Comparison of ENCODE assay signal across 14 cellular contexts in genomic region chr1:46020005-46020404, GRCh38.
A peak's percentile ranks its signal among the peaks of the same experiment; 100 is the strongest.
DNase-seq lines count a peak whose midpoint lies in the region; ATAC-seq and TF ChIP-seq lines count a peak whose summit lies in the region.
"Had no signal": no experiment of that assay in that cellular context is flagged by ENCODE, and none has a peak within 500 bp of the region (broad histone marks: within the 10 kb centered on the region; RNA-seq: fewer than 3 reads in every experiment).

No MANE protein-coding gene starts in this region.

- no peaks in the 10 kb centered on the region for H3K4me1 Mint-ChIP-seq in stimulated activated naive CD8-positive, alpha-beta T cell treated with anti-CD3 and anti-CD28 coated beads, Interleukin-15, amount 100 ng/mL, for 72 hours

- H3K4me1 ChIP-seq in right atrium auricular region = peaks cover 0 to 46% of the 10 kb centered on the region in 2 donors
- H3K4me1 ChIP-seq in mucosa of descending colon (ENCODE audit: low read depth) = no peaks in the 10 kb centered on the region

- H3K4me3 ChIP-seq in right atrium auricular region (no peak overlapping the region), fibroblast of mammary gland (ENCODE audit: control insufficient read depth, low read depth, low read length) (no peak overlapping the region), mucosa of descending colon (no peak overlapping the region)

- TF ChIP-seq CTCF in right atrium auricular region (IDR thresholded peaks at IDR 0.05) (no peak), fibroblast of mammary gland (conservative IDR thresholded peaks at IDR 0.05; ENCODE audit: control insufficient read depth, insufficient read depth, low read depth, low read length) (no peak), mucosa of descending colon (IDR thresholded peaks at IDR 0.05) (no peak)

- intact Hi-C loops in cardiac septum (cut with DNase I) (loop anchor here (5.0 kb wide), 1 partner anchor 218 kb away; the partner anchor contains the start of gene MAST2), mucosa of descending colon (cut with DNase I, micrococcal nuclease) (no loop called here)

- no peaks in the 10 kb centered on the region for H3K27me3 ChIP-seq in right atrium auricular region

- H3K27me3 Mint-ChIP-seq in stimulated activated naive CD8-positive, alpha-beta T cell treated with anti-CD3 and anti-CD28 coated beads, Interleukin-15, amount 100 ng/mL, for 72 hours = no peaks in the 10 kb centered on the region

- H3K36me3 ChIP-seq in right atrium auricular region (peaks cover 25% of the 10 kb centered on the region), mucosa of descending colon (ENCODE audit: low read depth) (no peaks in the 10 kb centered on the region)

- DNase-seq in right atrium auricular region (ENCODE audit: low spot score) (no peak), cardiac septum (ENCODE audit: low spot score) (no peak), fibroblast of mammary gland (ENCODE audit: low read depth) (peak; percentile 69), mucosa of descending colon (no peak), mucosa of gallbladder (ENCODE audit: low spot score) (no peak), NCI-H1092 treated with DMSO at 0.1 percent for 48 hours (lab: John Stamatoyannopoulos, UW) (no peak)
- DNase-seq in stimulated activated naive CD8-positive, alpha-beta T cell treated with anti-CD3 and anti-CD28 coated beads, Interleukin-15, amount 100 ng/mL, for 72 hours = no peak
- DNase-seq: C1 segment of cervical spinal cord, GF-D8, NCI-H1436 treated with DMSO at 0.1 percent for 48 hours, NCI-H510A treated with DMSO at 0.1 percent for 48 hours, NCI-H82, PC-3 had no signal

- H3K9me3 ChIP-seq in right atrium auricular region (no peaks in the 10 kb centered on the region), mucosa of descending colon (no peaks in the 10 kb centered on the region)

- no peaks in the 10 kb centered on the region for H3K9me3 Mint-ChIP-seq in stimulated activated naive CD8-positive, alpha-beta T cell treated with anti-CD3 and anti-CD28 coated beads, Interleukin-15, amount 100 ng/mL, for 72 hours

- no peak overlapping the region for H3K27ac Mint-ChIP-seq in stimulated activated naive CD8-positive, alpha-beta T cell treated with anti-CD3 and anti-CD28 coated beads, Interleukin-15, amount 100 ng/mL, for 72 hours

- H3K4me3 Mint-ChIP-seq in stimulated activated naive CD8-positive, alpha-beta T cell treated with anti-CD3 and anti-CD28 coated beads, Interleukin-15, amount 100 ng/mL, for 72 hours = no peak overlapping the region

- ATAC-seq in mucosa of descending colon = peak; percentile 16
- no peak for ATAC-seq in stimulated activated naive CD8-positive, alpha-beta T cell treated with anti-CD3 and anti-CD28 coated beads, Interleukin-15, amount 100 ng/mL, for 72 hours
- ATAC-seq: PC-3 had no signal

- H3K27ac ChIP-seq in right atrium auricular region = peak overlapping the region; percentile 57 to 71
- H3K27ac ChIP-seq: HL-60 had no signal
